21 cellular contexts compared by ENCODE assay signal in the genomic region with DNA sequence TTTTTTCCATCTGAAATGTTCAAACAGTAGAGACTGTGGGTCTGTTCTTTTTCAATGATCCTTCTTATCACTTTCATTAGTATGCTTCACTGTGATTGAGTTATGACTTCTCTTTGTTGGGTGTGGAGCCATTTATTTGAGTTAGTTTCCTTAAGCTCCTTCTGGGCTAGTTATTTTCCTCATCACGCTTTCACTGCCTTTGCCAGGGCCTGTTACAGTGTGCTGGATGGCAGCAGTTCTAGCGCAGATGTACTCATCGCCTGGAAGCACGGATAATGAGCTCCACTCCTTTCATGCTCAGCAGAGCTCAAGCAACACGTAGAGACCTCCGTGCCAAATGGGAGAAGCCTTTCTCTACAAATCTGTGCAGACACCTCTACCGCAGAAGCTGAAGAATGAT. TPM values are rescaled to one million over a fixed set of nuclear protein-coding genes. Genes with fewer than 3 reads are reported as not detected.
DNase-seq lines count a peak whose midpoint lies in the region; ATAC-seq and TF ChIP-seq lines count a peak whose summit lies in the region.
"Had no signal": no experiment of that assay in that cellular context is flagged by ENCODE, and none has a peak within 500 bp of the region (broad histone marks: within the 10 kb centered on the region; RNA-seq: fewer than 3 reads in every experiment).

No MANE protein-coding gene starts in this region.

- intact Hi-C loops in HCT116 (cut with micrococcal nuclease) (no loop called here), mucosa of descending colon (cut with DNase I, micrococcal nuclease) (loop anchor here in 1 of 2 donors (5.0 to 10.0 kb wide), 2 partner anchors 95 to 172 kb away; no protein-coding TSS in a partner anchor), colonic mucosa (cut with DNase I) (loop anchor here (10.0 kb wide), 1 partner anchor 255 kb away; no protein-coding TSS in a partner anchor)

- no peaks in the 10 kb centered on the region for H3K9me2 ChIP-seq in HCT116 (ENCODE audit: insufficient read depth)

- H3K4me3 Mint-ChIP-seq in brain, result peak overlapping the region in 4 of 5 experiments; percentile 39 to 64 (median 43)
- H3K4me3 Mint-ChIP-seq: activated CD8-positive, alpha-beta T cell treated with anti-CD3 and anti-CD28 coated beads, Interleukin-2, amount 10 ng/mL, durations not matched to agents 7 days and 5 days; activated T-cell treated with anti-CD3 and anti-CD28 coated beads, Interleukin-2, amount 50 U/mL, for 24 hours; CD4-positive, alpha-beta T cell; natural killer cell; T-helper 17 cell had no signal

- peak overlapping the region; percentile 61 to 88 (median 80) for H3K27ac Mint-ChIP-seq in brain
- H3K27ac Mint-ChIP-seq: activated CD8-positive, alpha-beta T cell treated with anti-CD3 and anti-CD28 coated beads, Interleukin-2, amount 10 ng/mL, durations not matched to agents 7 days and 5 days; activated T-cell treated with anti-CD3 and anti-CD28 coated beads, Interleukin-2, amount 50 U/mL, for 24 hours; CD4-positive, alpha-beta T cell; T-helper 17 cell had no signal

- H4K20me1 ChIP-seq in HCT116 (ENCODE audit: insufficient read depth), result no peaks in the 10 kb centered on the region

- H3K36me3 ChIP-seq in HCT116 (ENCODE audit: control insufficient read depth in 1 of 2, insufficient read depth in 2 of 2, low read length in 2 of 2) (no peaks in the 10 kb centered on the region), mucosa of descending colon (ENCODE audit: low read depth) (no peaks in the 10 kb centered on the region), colonic mucosa (no peaks in the 10 kb centered on the region)
- H3K36me3 ChIP-seq: SJCRH30, spleen, vagina had no signal

- H3K4me3 ChIP-seq in HCT116 (replicated peaks in 1 of 2; ENCODE audit: low read depth in 1 of 2, low read length in 2 of 2), result no peak overlapping the region
- H3K4me3 ChIP-seq in mucosa of descending colon, result no peak overlapping the region
- no peak overlapping the region for H3K4me3 ChIP-seq in colonic mucosa
- H3K4me3 ChIP-seq: PC-9, SJCRH30, spleen, vagina had no signal

- BruUV-seq in HCT116 (replicated peaks; lab: Mats Ljungman, UMichigan), result no TSS peak

- peaks cover 0 to 3% (median 0%) of the 10 kb centered on the region in 5 experiments for H3K9me3 Mint-ChIP-seq in brain
- H3K9me3 Mint-ChIP-seq: natural killer cell had no signal

- H3K27ac ChIP-seq in HCT116 (ENCODE audit: low read depth, low read length), result no peak overlapping the region
- no peak overlapping the region for H3K27ac ChIP-seq in colonic mucosa
- H3K27ac ChIP-seq: PC-9, SJCRH30, vagina had no signal

- peak overlapping the region; percentile 75 for H2AFZ ChIP-seq in HCT116 (ENCODE audit: low read depth, low read length, poor library complexity, severe bottlenecking)
- H2AFZ ChIP-seq: PC-9 had no signal

- RAD21 ChIA-PET in HCT116 (lab: Charles Lee; ENCODE audit: low non-redundant PET in 1 of 2, low total read pairs in 2 of 2, uncharacterized antibody in 2 of 2, unreplicated experiment in 2 of 2), result interaction anchor here in 1 of 2 experiments (0.6 kb wide), 1 partner anchor 54 kb away, joined by 6 read pairs; no protein-coding TSS in a partner anchor

- TF ChIP-seq RAD21 in HCT116 (IDR thresholded peaks at IDR 0.05; ENCODE audit: low read depth), result no peak

- H3K9ac ChIP-seq in HCT116 (ENCODE audit: low read length) (no peak overlapping the region), colonic mucosa (ENCODE audit: low read depth in 2 of 2, low read length in 2 of 2) (no peak overlapping the region)
- H3K9ac ChIP-seq: KMS-11 had no signal

- TF ChIP-seq POLR2A in HCT116 (IDR thresholded peaks at IDR 0.05; ENCODE audit: borderline replicate concordance, extremely low read depth, insufficient read depth, insufficient read length) (no peak), erythroblast (IDR thresholded peaks at IDR 0.05; ENCODE audit: low read length) (no peak)

- POLR2A ChIA-PET in HCT116 (lab: Charles Lee), result no interaction called here

- H3K36me3 Mint-ChIP-seq in brain, result no peaks in the 10 kb centered on the region
- H3K36me3 Mint-ChIP-seq: natural killer cell had no signal

- H3K27me3 Mint-ChIP-seq in brain, result no peaks in the 10 kb centered on the region
- H3K27me3 Mint-ChIP-seq: T-helper 17 cell had no signal

- H3K4me2 ChIP-seq in HCT116 (ENCODE audit: low read length), result no peak overlapping the region
- H3K4me2 ChIP-seq: KMS-11, PC-9 had no signal

- DNase-seq in Ammon's horn (ENCODE audit: low spot score) (peak; percentile 76), HCT116 (ENCODE audit: low read depth, low spot score) (no peak), mucosa of descending colon (no peak), kidney tubule cell (ENCODE audit: low spot score) (no peak), erythroblast (lab: John Stamatoyannopoulos, UW) (no peak), colonic mucosa (no peak)
- no peak for DNase-seq in stimulated activated naive CD8-positive, alpha-beta T cell treated with anti-CD3 and anti-CD28 coated beads, Interleukin-15, Interleukin-2, amounts not matched to agents 100 U/mL and 50 U/mL, for 24 hours
- DNase-seq: activated CD8-positive, alpha-beta T cell treated with anti-CD3 and anti-CD28 coated beads, Interleukin-2, amount 10 ng/mL, durations not matched to agents 7 days and 5 days; activated naive CD4-positive, alpha-beta T cell treated with Interleukin-2 at 50 U/mL for 16 hours; activated T-cell treated with anti-CD3 and anti-CD28 coated beads, Interleukin-2, amount 50 U/mL, for 24 hours; CD4-positive, alpha-beta T cell; cerebellar nuclear complex; effector memory CD4-positive, alpha-beta T cell; natural killer cell; PC-9; SJCRH30; spleen; T-helper 17 cell had no signal

- no peaks in the 10 kb centered on the region for H3K79me2 ChIP-seq in HCT116 (ENCODE audit: insufficient read depth, low read length)

- TF ChIP-seq CTCF in HCT116 (IDR thresholded peaks at IDR 0.05 in 2 of 3, conservative IDR thresholded peaks at IDR 0.05 in 1 of 3; ENCODE audit: borderline replicate concordance in 1 of 3, insufficient read depth in 1 of 3, low read depth in 2 of 3, low read length in 2 of 3) (no peak), brain (conservative IDR thresholded peaks at IDR 0.05) (no peak), mucosa of descending colon (IDR thresholded peaks at IDR 0.05) (no peak), colonic mucosa (IDR thresholded peaks at IDR 0.05) (no peak)

- ATAC-seq in HCT116, result no peak
- ATAC-seq in mucosa of descending colon, result peak; percentile 40
- no peak for ATAC-seq in stimulated activated naive CD8-positive, alpha-beta T cell treated with anti-CD3 and anti-CD28 coated beads, Interleukin-15, Interleukin-2, amounts not matched to agents 100 U/mL and 50 U/mL, for 24 hours
- ATAC-seq: T-helper 17 cell had no signal

- H3K4me1 ChIP-seq in HCT116 (ENCODE audit: control insufficient read depth in 1 of 2, insufficient read depth in 2 of 2, low read length in 2 of 2) (peaks cover 11 to 35% of the 10 kb centered on the region in 2 experiments; a peak in 3 of 4 replicates), mucosa of descending colon (ENCODE audit: low read depth) (peaks cover 6% of the 10 kb centered on the region), colonic mucosa (no peaks in the 10 kb centered on the region)
- H3K4me1 ChIP-seq: SJCRH30 had no signal

- H3K9me3 ChIP-seq in HCT116 (ENCODE audit: control insufficient read depth in 1 of 2, insufficient read depth in 1 of 2, low read depth in 1 of 2, low read length in 2 of 2) (no peaks in the 10 kb centered on the region), mucosa of descending colon (no peaks in the 10 kb centered on the region), colonic mucosa (no peaks in the 10 kb centered on the region)
- H3K9me3 ChIP-seq: SJCRH30, spleen, vagina had no signal

- H3K4me1 Mint-ChIP-seq in brain, result peaks cover 28% of the 10 kb centered on the region
- H3K4me1 Mint-ChIP-seq: T-helper 17 cell had no signal

- H3K27me3 ChIP-seq in HCT116 (ENCODE audit: insufficient read depth, low read length) (no peaks in the 10 kb centered on the region), colonic mucosa (no peaks in the 10 kb centered on the region)
- H3K27me3 ChIP-seq: SJCRH30, spleen, vagina had no signal

- CTCF ChIA-PET in HCT116 (lab: Charles Lee), result interaction anchor here (1.3 kb wide), 1 partner anchor 7 kb away, joined by 5 read pairs; no protein-coding TSS in a partner anchor

TF ChIP-seq in HCT116, 20 proteins besides CTCF, POLR2A, EP300 and RAD21 (continues in another document):
- no peak for TF ChIP-seq CBX3 (IDR thresholded peaks at IDR 0.05; ENCODE audit: low read depth)
- TF ChIP-seq CEBPB (IDR thresholded peaks at IDR 0.05; ENCODE audit: low read depth), result no peak
- no peak for TF ChIP-seq POLR2AphosphoS5 (IDR thresholded peaks at IDR 0.05; ENCODE audit: low read depth, low read length)
- no peak for TF ChIP-seq JUND (IDR thresholded peaks at IDR 0.05)
- TF ChIP-seq, protein P1, sequence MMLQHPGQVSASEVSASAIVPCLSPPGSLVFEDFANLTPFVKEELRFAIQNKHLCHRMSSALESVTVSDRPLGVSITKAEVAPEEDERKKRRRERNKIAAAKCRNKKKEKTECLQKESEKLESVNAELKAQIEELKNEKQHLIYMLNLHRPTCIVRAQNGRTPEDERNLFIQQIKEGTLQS (IDR thresholded peaks at IDR 0.05), result no peak
- no peak for TF ChIP-seq SIN3A (IDR thresholded peaks at IDR 0.05; ENCODE audit: low read depth)
- no peak for TF ChIP-seq ZNF274 (IDR thresholded peaks at IDR 0.05; ENCODE audit: low read depth, low read length)
- no peak for TF ChIP-seq YY1 (IDR thresholded peaks at IDR 0.05; ENCODE audit: extremely low read depth, insufficient replicate concordance, low read depth, low read length)
- no peak for TF ChIP-seq ZFX (IDR thresholded peaks at IDR 0.05)
- TF ChIP-seq TCF7L2 (IDR thresholded peaks at IDR 0.05; ENCODE audit: borderline replicate concordance, extremely low read depth, insufficient read depth, insufficient read length), result no peak
- TF ChIP-seq SP1 (IDR thresholded peaks at IDR 0.05; ENCODE audit: low read depth), result no peak
- TF ChIP-seq FOSL1 (IDR thresholded peaks at IDR 0.05; ENCODE audit: low read depth), result no peak

RNA-seq across cellular contexts. Expression of gene ARHGAP42, which starts 7.0 kb away (rescaled TPM):
- total RNA-seq in HCT116 (2021; ENCODE audit: unreplicated experiment), result 12.3 TPM
- 3.8 and 5.3 TPM in 2 replicates for polyA plus RNA-seq in HCT116 (2012)
- polyA plus RNA-seq in brain (ENCODE audit: insufficient read depth, low read depth, low replicate concordance), result 0.59 TPM
- 10 to 100 TPM; 17.6 to 38.9 (median 18.8) TPM for total RNA-seq in mucosa of descending colon
- 10 to 100 TPM; 13.4 to 15.9 TPM for total RNA-seq in colonic mucosa
- total RNA-seq: CD4-positive, alpha-beta T cell had no signal
